13 cellular contexts compared by ENCODE assay signal in the genomic region with DNA sequence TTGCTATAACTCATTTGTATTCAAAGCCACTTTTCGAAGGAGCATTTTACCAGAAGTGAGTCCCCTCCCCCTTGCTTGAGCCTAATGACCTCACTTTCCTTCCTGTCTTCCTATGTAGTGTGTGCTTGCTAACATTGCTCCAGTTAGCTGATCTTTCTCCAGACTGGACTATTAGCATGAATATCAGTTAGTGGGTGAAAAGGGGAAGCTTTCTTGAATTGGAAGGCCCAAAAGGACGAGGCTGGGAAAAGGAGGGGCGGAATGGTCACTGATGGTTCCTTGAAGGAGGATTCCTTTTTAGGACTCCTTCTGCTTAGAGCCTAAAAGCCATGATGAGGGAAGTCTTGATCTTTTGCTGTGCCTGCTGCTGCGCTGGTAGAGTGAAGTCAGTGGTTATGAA. TPM values are rescaled to one million over a fixed set of nuclear protein-coding genes. Genes with fewer than 3 reads are reported as not detected.
DNase-seq lines count a peak whose midpoint lies in the region; ATAC-seq and TF ChIP-seq lines count a peak whose summit lies in the region.
"Had no signal": no experiment of that assay in that cellular context is flagged by ENCODE, and none has a peak within 500 bp of the region (broad histone marks: within the 10 kb centered on the region; RNA-seq: fewer than 3 reads in every experiment).

No MANE protein-coding gene starts in this region.

- peak overlapping the region; percentile 86 for H3K27ac Mint-ChIP-seq in mesothelial cell of epicardium
- H3K27ac Mint-ChIP-seq: B cell had no signal

- H3K27ac ChIP-seq in upper lobe of right lung, result peak overlapping the region; percentile 48

- H3K27me3 ChIP-seq in upper lobe of right lung, result no peaks in the 10 kb centered on the region

- no peak overlapping the region for H3K4me3 Mint-ChIP-seq in mesothelial cell of epicardium
- H3K4me3 Mint-ChIP-seq: B cell, IgD-negative memory B cell had no signal

- H3K36me3 Mint-ChIP-seq in mesothelial cell of epicardium, result peaks cover 7% of the 10 kb centered on the region
- H3K36me3 Mint-ChIP-seq: IgD-negative memory B cell had no signal

- ATAC-seq in Right ventricle myocardium inferior, result peak; percentile 38
- ATAC-seq in upper lobe of right lung, result peak; percentile 71
- no peak for ATAC-seq in GM18502 (IDR thresholded peaks at IDR 0.05; ENCODE audit: poor library complexity, unreplicated experiment)

- no peaks in the 10 kb centered on the region for H3K27me3 Mint-ChIP-seq in mesothelial cell of epicardium (ENCODE audit: low read depth)
- H3K27me3 Mint-ChIP-seq: B cell, IgD-negative memory B cell had no signal

- no peaks in the 10 kb centered on the region for H3K9me3 Mint-ChIP-seq in mesothelial cell of epicardium
- H3K9me3 Mint-ChIP-seq: IgD-negative memory B cell had no signal

- peaks cover 64% of the 10 kb centered on the region for H3K36me3 ChIP-seq in upper lobe of right lung

- intact Hi-C loops in Right ventricle myocardium inferior (cut with DNase I), result no loop called here
- intact Hi-C loops in cardiac septum (cut with DNase I), result no loop called here
- intact Hi-C loops in upper lobe of right lung (cut with DNase I), result no loop called here

- peaks cover 32% of the 10 kb centered on the region for H3K4me1 ChIP-seq in upper lobe of right lung

- H3K4me3 ChIP-seq in choroid plexus epithelial cell (ENCODE audit: low read depth, low read length), result no peak overlapping the region
- no peak overlapping the region for H3K4me3 ChIP-seq in upper lobe of right lung

- H3K9me3 ChIP-seq in upper lobe of right lung, result no peaks in the 10 kb centered on the region

- no peak for DNase-seq in Right ventricle myocardium inferior (ENCODE audit: missing footprints)
- no peak for DNase-seq in cardiac septum (ENCODE audit: low spot score)
- peak; percentile 68 for DNase-seq in choroid plexus epithelial cell (ENCODE audit: low read depth)
- no peak for DNase-seq in mesothelial cell of epicardium (ENCODE audit: low spot score in 2 of 2, unreplicated experiment in 2 of 2)
- no peak for DNase-seq in upper lobe of right lung
- DNase-seq in activated CD4-positive, CD25-positive, alpha-beta regulatory T cell treated with anti-CD3 and anti-CD28 coated beads, Interleukin-2, amount 50 U/mL, for 72 hours, result no peak
- DNase-seq in SHP77 (lab: John Stamatoyannopoulos, UW), result no peak
- DNase-seq: activated naive CD4-positive, alpha-beta T cell treated with Interleukin-2 at 50 U/mL for 16 hours; NCI-H526; stimulated activated CD4-positive, alpha-beta T cell treated with anti-CD3 and anti-CD28 coated beads, Interleukin-15, amount 100 ng/mL, for 24 hours had no signal

- peaks cover 31% of the 10 kb centered on the region for H3K4me1 Mint-ChIP-seq in mesothelial cell of epicardium

- TF ChIP-seq CTCF in choroid plexus epithelial cell (conservative IDR thresholded peaks at IDR 0.05; ENCODE audit: low read depth, low read length) (no peak), mesothelial cell of epicardium (IDR thresholded peaks at IDR 0.05; ENCODE audit: unreplicated experiment) (no peak), upper lobe of right lung (IDR thresholded peaks at IDR 0.05) (no peak)

RNA-seq across cellular contexts. Expression of a gene that starts 11.9 kb away (rescaled TPM):
- 38.4 TPM for total RNA-seq in Right ventricle myocardium inferior
- 101 TPM for total RNA-seq in cardiac septum
- 23.1 to 24.0 TPM (median 23.4 TPM) in 3 replicates for total RNA-seq in mesothelial cell of epicardium
- 57.5 TPM for total RNA-seq in upper lobe of right lung

RNA-seq across cellular contexts. Expression of a gene that starts 33.5 kb away (rescaled TPM):
- 41.5 TPM for total RNA-seq in Right ventricle myocardium inferior
- 39.4 TPM for total RNA-seq in cardiac septum
- total RNA-seq in mesothelial cell of epicardium, result 14.2 to 18.9 TPM (median 16.2 TPM) in 3 replicates
- 16.1 TPM for total RNA-seq in upper lobe of right lung
